Comparison of ENCODE assay signal across 8 cellular contexts in genomic region chr16:66881014-66881417, GRCh38. TPM values are rescaled to one million over a fixed set of nuclear protein-coding genes. Genes with fewer than 3 reads are reported as not detected.
DNase-seq lines count a peak whose midpoint lies in the region; ATAC-seq and TF ChIP-seq lines count a peak whose summit lies in the region.

No MANE protein-coding gene starts in this region.

- H3K27me3 ChIP-seq in right atrium auricular region = no peaks in the 10 kb centered on the region
- no peaks in the 10 kb centered on the region for H3K27me3 ChIP-seq in skeletal muscle tissue (ENCODE audit: control insufficient read depth in 3 of 3, insufficient read depth in 3 of 3, low read length in 3 of 3)

- CTCF ChIA-PET in activated CD8-positive, alpha-beta T cell treated with anti-CD3 and anti-CD28 coated beads for 36 hours (lab: Charles Lee) = interaction anchor here (0.7 to 5.5 kb wide), 14 partner anchors 8 to 329 kb away, joined by 3 to 40 read pairs (median 4); partner anchors contain the start of genes CKLF, DYNC1LI2 and NAE1

- intact Hi-C loops in activated CD8-positive, alpha-beta T cell treated with anti-CD3 and anti-CD28 coated beads for 36 hours (cut with micrococcal nuclease) = no loop called here

- H3K27ac ChIP-seq in C4-2B (peak overlapping the region; percentile 88), right atrium auricular region (peak overlapping the region; percentile 49 to 78), skeletal muscle tissue (ENCODE audit: low read depth, low read length) (peak overlapping the region; percentile 41)

- no peaks in the 10 kb centered on the region for H3K27me3 Mint-ChIP-seq in activated CD8-positive, alpha-beta T cell treated with anti-CD3 and anti-CD28 coated beads for 36 hours

- TF ChIP-seq CTCF in C4-2B (conservative IDR thresholded peaks at IDR 0.05) (no peak), right atrium auricular region (IDR thresholded peaks at IDR 0.05) (no peak)
- TF ChIP-seq CTCF in activated CD8-positive, alpha-beta T cell treated with anti-CD3 and anti-CD28 coated beads for 36 hours (IDR thresholded peaks at IDR 0.05) = no peak

- peaks cover 10% of the 10 kb centered on the region for H3K9me3 Mint-ChIP-seq in activated CD8-positive, alpha-beta T cell treated with anti-CD3 and anti-CD28 coated beads for 36 hours

- peak overlapping the region; percentile 97 for H3K27ac Mint-ChIP-seq in activated CD8-positive, alpha-beta T cell treated with anti-CD3 and anti-CD28 coated beads for 36 hours

- peak; percentile 39 for DNase-seq in activated CD8-positive, alpha-beta T cell treated with anti-CD3 and anti-CD28 coated beads for 36 hours
- DNase-seq in right atrium auricular region (ENCODE audit: low spot score) (no peak), NCI-H2029 (lab: John Stamatoyannopoulos, UW) (no peak), midbrain (lab: John Stamatoyannopoulos, UW) (no peak)

- H3K36me3 Mint-ChIP-seq in activated CD8-positive, alpha-beta T cell treated with anti-CD3 and anti-CD28 coated beads for 36 hours (ENCODE audit: low read depth) = peaks cover 37% of the 10 kb centered on the region

- H3K36me3 ChIP-seq in right atrium auricular region (peaks cover 15% of the 10 kb centered on the region), skeletal muscle tissue (ENCODE audit: control insufficient read depth in 3 of 3, insufficient read depth in 3 of 3, low read length in 3 of 3) (peaks cover 13 to 16% (median 14%) of the 10 kb centered on the region in 3 donors)

- ATAC-seq in HG02938 (IDR thresholded peaks at IDR 0.05; ENCODE audit: unreplicated experiment) = peak; percentile 8
- ATAC-seq in activated CD8-positive, alpha-beta T cell treated with anti-CD3 and anti-CD28 coated beads for 36 hours = no peak
- ATAC-seq in HG03521 (IDR thresholded peaks at IDR 0.05; ENCODE audit: unreplicated experiment) = no peak

- H3K4me1 ChIP-seq in right atrium auricular region (peaks cover 0 to 19% of the 10 kb centered on the region in 2 donors), skeletal muscle tissue (ENCODE audit: control insufficient read depth in 3 of 3, insufficient read depth in 3 of 3, low read length in 3 of 3) (peaks cover 4 to 18% (median 13%) of the 10 kb centered on the region in 3 donors)

- H3K4me3 ChIP-seq in right atrium auricular region = peak overlapping the region; percentile 73 to 88
- H3K4me3 ChIP-seq in skeletal muscle tissue (ENCODE audit: low read length in 3 of 3) = peak overlapping the region; percentile 86 to 96 (median 95)

- POLR2A ChIA-PET in activated CD8-positive, alpha-beta T cell treated with anti-CD3 and anti-CD28 coated beads for 36 hours (lab: Charles Lee) = interaction anchor here (0.8 to 3.3 kb wide), 12 partner anchors 8 to 102 kb away, joined by 3 to 28 read pairs (median 4); no protein-coding TSS in a partner anchor

- H3K4me1 Mint-ChIP-seq in activated CD8-positive, alpha-beta T cell treated with anti-CD3 and anti-CD28 coated beads for 36 hours (ENCODE audit: low read depth) = peaks cover 57% of the 10 kb centered on the region

- peak overlapping the region; percentile 95 for H3K4me3 Mint-ChIP-seq in activated CD8-positive, alpha-beta T cell treated with anti-CD3 and anti-CD28 coated beads for 36 hours

- peak overlapping the region; percentile 83 to 92 (median 89) for H3K9ac ChIP-seq in skeletal muscle tissue (ENCODE audit: low read depth in 1 of 3, low read length in 3 of 3)

- H3K9me3 ChIP-seq in right atrium auricular region = no peaks in the 10 kb centered on the region
- H3K9me3 ChIP-seq in skeletal muscle tissue (ENCODE audit: control insufficient read depth in 3 of 3, low read length in 3 of 3) = no peaks in the 10 kb centered on the region

RNA-seq across cellular contexts. Expression of gene PDP2, which starts 0.7 kb away (rescaled TPM):
- 10 to 100 TPM; 31.2 to 38.1 TPM for total RNA-seq in activated CD8-positive, alpha-beta T cell treated with anti-CD3 and anti-CD28 coated beads for 36 hours
- total RNA-seq in right atrium auricular region = 1 to 10 TPM; 1.7 to 3.4 TPM
- 2.6 TPM for total RNA-seq in skeletal muscle tissue

RNA-seq across cellular contexts. Expression of gene CA7, which starts 36.8 kb away (rescaled TPM):
- total RNA-seq in activated CD8-positive, alpha-beta T cell treated with anti-CD3 and anti-CD28 coated beads for 36 hours = under 1 TPM in 1 of 2 experiments, not detected in 1; 0.27 TPM
- total RNA-seq in right atrium auricular region (not detected), skeletal muscle tissue (not detected)

RNA-seq across cellular contexts. Expression of gene CDH16, which starts 37.7 kb away (rescaled TPM):
- total RNA-seq in activated CD8-positive, alpha-beta T cell treated with anti-CD3 and anti-CD28 coated beads for 36 hours = not detected
- total RNA-seq in right atrium auricular region = 1 to 10 TPM in 1 of 2 donors, under 1 TPM in 1; 0.79 to 1.4 TPM
- total RNA-seq in skeletal muscle tissue = not detected

RNA-seq across cellular contexts. Expression of gene RRAD, which starts 44.3 kb away (rescaled TPM):
- total RNA-seq in activated CD8-positive, alpha-beta T cell treated with anti-CD3 and anti-CD28 coated beads for 36 hours = 1 to 10 TPM in 1 of 2 experiments, under 1 TPM in 1; 0.61 to 1.1 TPM
- total RNA-seq in right atrium auricular region (100 to 1,000 TPM; 173 to 266 TPM), skeletal muscle tissue (19.3 TPM)

RNA-seq across cellular contexts. Expression of gene NAE1, which starts 50.2 kb away (rescaled TPM):
- total RNA-seq in activated CD8-positive, alpha-beta T cell treated with anti-CD3 and anti-CD28 coated beads for 36 hours = 100 to 1,000 TPM; 115 to 123 TPM
- total RNA-seq in right atrium auricular region (10 to 100 TPM; 25.6 to 27.3 TPM), skeletal muscle tissue (32.9 TPM)
